In genomic region chr1:3068400-3069361, GRCh38 we compare ENCODE assay signal across 8 cellular contexts. TPM values are rescaled to one million over a fixed set of nuclear protein-coding genes. Genes with fewer than 3 reads are reported as not detected.
DNase-seq lines count a peak whose midpoint lies in the region; ATAC-seq and TF ChIP-seq lines count a peak whose summit lies in the region.

Gene PRDM16, plus strand, starts transcription at chr1:3069203. Its CDS starts 57 bp downstream, at chr1:3069260.

- H3K4me3 ChIP-seq in Peyer's patch (peak within 1 kb of the TSS; percentile 51 to 99 (median 70)), ectodermal cell (ENCODE audit: insufficient read depth, low read depth, low read length) (peak within 1 kb of the TSS; percentile 41), mononuclear cell (ENCODE audit: low read length) (peak within 1 kb of the TSS; percentile 23), thoracic aorta (peak within 1 kb of the TSS; percentile 99)

- TF ChIP-seq POLR2A in Peyer's patch (IDR thresholded peaks at IDR 0.05), result no peak

- H3K27me3 ChIP-seq in Peyer's patch (peaks cover 0 to 52% of the 10 kb centered on the region in 2 donors), ectodermal cell (ENCODE audit: control insufficient read depth, insufficient read depth, low read length, poor library complexity, severe bottlenecking) (peaks cover 94% of the 10 kb centered on the region), mononuclear cell (ENCODE audit: insufficient read depth, low read length) (peaks cover 29% of the 10 kb centered on the region), thoracic aorta (replicated peaks; ENCODE audit: insufficient read depth) (no peaks in the 10 kb centered on the region)

- H3K9me3 ChIP-seq in Peyer's patch (no peaks in the 10 kb centered on the region), ectodermal cell (ENCODE audit: control insufficient read depth, low read length) (no peaks in the 10 kb centered on the region), mononuclear cell (ENCODE audit: low read depth, low read length) (no peaks in the 10 kb centered on the region), thoracic aorta (no peaks in the 10 kb centered on the region)

- no peak for ATAC-seq in thoracic aorta (ENCODE audit: insufficient number of reproducible peaks, low FRiP score, low read depth)
- ATAC-seq in GM18861 (IDR thresholded peaks at IDR 0.05; ENCODE audit: unreplicated experiment), result no peak

- peak; percentile 81 for DNase-seq in Daoy (ENCODE audit: low read depth)
- peak in 1 of 3 donors; percentile 55 for DNase-seq in Peyer's patch
- no peak for DNase-seq in thoracic aorta (ENCODE audit: low spot score)
- no peak for DNase-seq in NCI-H1930 (lab: John Stamatoyannopoulos, UW)
- DNase-seq in germinal center (ENCODE audit: low spot score), result no peak

- peak within 1 kb of the TSS; percentile 17 to 80 (median 59) for H3K27ac ChIP-seq in Peyer's patch
- H3K27ac ChIP-seq in ectodermal cell (ENCODE audit: insufficient read depth, low read depth, low read length, poor library complexity, severe bottlenecking), result no peak within 1 kb of the TSS
- peak within 1 kb of the TSS; percentile 99 for H3K27ac ChIP-seq in thoracic aorta

- H3K36me3 ChIP-seq in Peyer's patch (no peaks in the 10 kb centered on the region), ectodermal cell (ENCODE audit: control insufficient read depth, insufficient read depth, low read length) (no peaks in the 10 kb centered on the region), thoracic aorta (no peaks in the 10 kb centered on the region)

- H3K4me1 ChIP-seq in Peyer's patch (peaks cover 0 to 37% (median 11%) of the 10 kb centered on the region in 4 donors), ectodermal cell (ENCODE audit: control insufficient read depth, insufficient read depth, low read length) (peaks cover 28% of the 10 kb centered on the region), mononuclear cell (ENCODE audit: insufficient read depth, low read length) (no peaks in the 10 kb centered on the region), thoracic aorta (ENCODE audit: control insufficient read depth in 1 of 2, low read depth in 2 of 2) (peaks cover 11 to 56% of the 10 kb centered on the region in 2 donors)

- TF ChIP-seq CTCF in Peyer's patch (IDR thresholded peaks at IDR 0.05) (no peak), thoracic aorta (IDR thresholded peaks at IDR 0.05) (no peak)

- 1% methylated on average over 110 of the region's 110 CpGs for WGBS in ectodermal cell, 2 experiments

RNA-seq across cellular contexts. Expression of gene PRDM16, which starts in this region (rescaled TPM):
- 0.91 and 3.1 TPM in 2 replicates for total RNA-seq in Daoy (2014; rRNA removed; shearing (Covaris generic))
- 10 to 100 TPM in 1 of 4 donors, 1 to 10 TPM in 3; 5.4 to 13.2 (median 7.7) TPM for total RNA-seq in Peyer's patch
- polyA plus RNA-seq in ectodermal cell (2013, experiment 1 of 4), result 2.2 TPM
- 2.8 TPM for polyA plus RNA-seq in ectodermal cell (2013, experiment 2 of 4)
- polyA plus RNA-seq in ectodermal cell (2013, experiment 3 of 4), result 1.8 TPM
- polyA plus RNA-seq in ectodermal cell (2013, experiment 4 of 4), result 3.0 TPM
- not detected for total RNA-seq in mononuclear cell
- 10 to 100 TPM; 68.9 to 85.4 TPM for total RNA-seq in thoracic aorta

Comparison
In these comparisons a context has a peak if more than half of its experiments do, and no peak if none do; other contexts are left out.
1. RNA of gene PRDM16 (total RNA-seq): 68.9 to 85.4 TPM in thoracic aorta; 5.4 to 13.2 TPM in Peyer's patch, 0.91 to 3.1 TPM in Daoy and not detected in mononuclear cell (single experiment); every median in the first group is over 4 times any median in the second.
2. H3K4me3 ChIP-seq: peak in every context shown above with its lines; median percentile 99 in thoracic aorta; 70 in Peyer's patch; 41 in ectodermal cell; 23 in mononuclear cell.